ENCODE assay signal across 8 cellular contexts in genomic region chr2:69386789-69387734, GRCh38. TPM values are rescaled to one million over a fixed set of nuclear protein-coding genes. Genes with fewer than 3 reads are reported as not detected.
A peak's percentile ranks its signal among the peaks of the same experiment; 100 is the strongest.
DNase-seq lines count a peak whose midpoint lies in the region; ATAC-seq lines count a peak whose summit lies in the region.

TSS of gene GFPT1 (minus strand) at chr2:69387227. CDS start at chr2:69387071, 156 bp downstream.

- H2BK12ac ChIP-seq in mesenchymal stem cell (ENCODE audit: low read length in 2 of 2): peak within 1 kb of the TSS in 1 of 2 experiments; percentile 42

- H4K8ac ChIP-seq in mesenchymal stem cell (ENCODE audit: low read length): peak within 1 kb of the TSS; percentile 87

- no peaks in the 10 kb centered on the region for H3K36me3 ChIP-seq in effector memory CD4-positive, alpha-beta T cell (ENCODE audit: control insufficient read depth, insufficient read depth, low read length)
- H3K36me3 ChIP-seq in mesenchymal stem cell (ENCODE audit: control insufficient read depth in 1 of 2, insufficient read depth in 2 of 2, low read depth in 1 of 2, low read length in 2 of 2): peaks cover 0 to 6% of the 10 kb centered on the region in 2 experiments

- H3K4me2 ChIP-seq in mesenchymal stem cell (ENCODE audit: low read length, poor library complexity, severe bottlenecking): peak within 1 kb of the TSS; percentile 80

- H2AFZ ChIP-seq in mesenchymal stem cell (ENCODE audit: low read depth, low read length): peak within 1 kb of the TSS; percentile 74

- peak; percentile 88 for ATAC-seq in GM21360 (IDR thresholded peaks at IDR 0.05; ENCODE audit: unreplicated experiment)

- H2BK15ac ChIP-seq in mesenchymal stem cell (ENCODE audit: low read depth, poor library complexity, severe bottlenecking): peak within 1 kb of the TSS; percentile 84

- H4K91ac ChIP-seq in mesenchymal stem cell (ENCODE audit: low read length): peak within 1 kb of the TSS; percentile 94

- no peaks in the 10 kb centered on the region for H3K9me3 ChIP-seq in effector memory CD4-positive, alpha-beta T cell (ENCODE audit: control insufficient read depth, low read length)
- no peaks in the 10 kb centered on the region for H3K9me3 ChIP-seq in mesenchymal stem cell (ENCODE audit: control insufficient read depth, low read length)

- H3K27ac ChIP-seq in effector memory CD4-positive, alpha-beta T cell (ENCODE audit: insufficient read depth, low read length, poor library complexity, severe bottlenecking): peak within 1 kb of the TSS; percentile 71
- peak within 1 kb of the TSS; percentile 71 for H3K27ac ChIP-seq in mesenchymal stem cell (ENCODE audit: low read length, poor library complexity, severe bottlenecking)

- peaks cover 14% of the 10 kb centered on the region for H3K4me1 ChIP-seq in effector memory CD4-positive, alpha-beta T cell (ENCODE audit: control insufficient read depth, insufficient read depth, low read length, poor library complexity, severe bottlenecking)
- H3K4me1 ChIP-seq in mesenchymal stem cell (ENCODE audit: control insufficient read depth, insufficient read depth, low read depth, low read length): peaks cover 9% of the 10 kb centered on the region

- peak within 1 kb of the TSS in 1 of 2 experiments; percentile 97 for H3K23ac ChIP-seq in mesenchymal stem cell (ENCODE audit: low read length in 2 of 2)

- H3K4me3 ChIP-seq in effector memory CD4-positive, alpha-beta T cell (ENCODE audit: insufficient read depth, low read depth, low read length, poor library complexity, severe bottlenecking): peak within 1 kb of the TSS; percentile 93
- H3K4me3 ChIP-seq in mesenchymal stem cell (ENCODE audit: insufficient read depth in 1 of 2, low read depth in 1 of 2, low read length in 2 of 2): peak within 1 kb of the TSS; percentile 87

- H3K27me3 ChIP-seq in effector memory CD4-positive, alpha-beta T cell (replicated peaks; ENCODE audit: control insufficient read depth, insufficient read depth, low read length, poor library complexity, severe bottlenecking): no peaks in the 10 kb centered on the region
- no peaks in the 10 kb centered on the region for H3K27me3 ChIP-seq in mesenchymal stem cell (ENCODE audit: control insufficient read depth in 1 of 2, insufficient read depth in 1 of 2, low read length in 2 of 2)

- peak within 1 kb of the TSS; percentile 82 for H2BK120ac ChIP-seq in mesenchymal stem cell (ENCODE audit: low read depth, low read length)

- WGBS in mesenchymal stem cell: under 1% methylated on average over 93 of the region's 97 CpGs

- H3K79me1 ChIP-seq in mesenchymal stem cell (replicated peaks; ENCODE audit: low read length, poor library complexity, severe bottlenecking): no peaks in the 10 kb centered on the region

- H3K9ac ChIP-seq in mesenchymal stem cell (ENCODE audit: low read length): peak within 1 kb of the TSS; percentile 97

- H2BK5ac ChIP-seq in mesenchymal stem cell (ENCODE audit: low read depth, low read length, poor library complexity, severe bottlenecking): peak within 1 kb of the TSS; percentile 39

- peak within 1 kb of the TSS; percentile 90 to 91 for H3K18ac ChIP-seq in mesenchymal stem cell (ENCODE audit: low read depth in 1 of 2, low read length in 2 of 2)

- H2AK5ac ChIP-seq in mesenchymal stem cell (ENCODE audit: low read length, severe bottlenecking): peak within 1 kb of the TSS; percentile 72

- H3K14ac ChIP-seq in mesenchymal stem cell (ENCODE audit: low read length in 2 of 2): peak within 1 kb of the TSS; percentile 67 to 90

- peak within 1 kb of the TSS; percentile 79 to 97 for H3K4ac ChIP-seq in mesenchymal stem cell (ENCODE audit: low read depth in 1 of 2, low read length in 2 of 2)

- DNase-seq in CMK (ENCODE audit: low read depth) (peak; percentile 76), HT1080 (ENCODE audit: low read depth) (peak; percentile 88), NOMO-1 (lab: John Stamatoyannopoulos, UW; ENCODE audit: unreplicated experiment in 2 of 2) (peak; percentile 82 to 96), mesenchymal stem cell (peak; percentile 93)
- DNase-seq in activated CD8-positive, alpha-beta memory T cell treated with anti-CD3 and anti-CD28 coated beads for 4 hours (ENCODE audit: low read depth in 2 of 2): peak; percentile 78 to 86
- peak; percentile 81 to 86 (median 85) for DNase-seq in effector memory CD4-positive, alpha-beta T cell
- peak; percentile 82 for DNase-seq in stimulated activated CD8-positive, alpha-beta memory T cell treated with anti-CD3 and anti-CD28 coated beads, Interleukin-12 subunit alpha, Interleukin-12 subunit beta, amount 100 ng/mL, for 24 hours (ENCODE audit: extremely low read depth)

RNA-seq across cellular contexts. Expression of gene GFPT1, which starts in this region (rescaled TPM):
- total RNA-seq in HT1080 (2014; rRNA removed; shearing (Covaris generic)): 11.1 and 14.3 TPM in 2 replicates
- 11.0 and 14.3 TPM in 2 replicates for polyA plus RNA-seq in HT1080 (2015; cell fraction: cytosol; rRNA removed)
- 21.3 and 22.6 TPM in 2 replicates for polyA plus RNA-seq in HT1080 (2015; cell fraction: nucleus; rRNA removed)
- polyA plus RNA-seq in mesenchymal stem cell (2013, experiment 1 of 2): 49.1 TPM
- polyA plus RNA-seq in mesenchymal stem cell (2013, experiment 2 of 2): 47.3 TPM

Comparison
In these comparisons a context has a peak if more than half of its experiments do, and no peak if none do; other contexts are left out.
1. Peak in every context shown above with its lines: DNase-seq, ATAC-seq, H3K4me3 ChIP-seq and H3K27ac ChIP-seq.